Comparison of ENCODE assay signal across 1 cellular context in genomic region chr19:30070970-30071632, GRCh38.
TF ChIP-seq lines count a peak whose summit lies in the region.

No MANE protein-coding gene starts in this region.

TF ChIP-seq in GM23338, 12 proteins besides CTCF, POLR2A, EP300 and RAD21 (continued from another document):
- TF ChIP-seq REST (IDR thresholded peaks at IDR 0.05; ENCODE audit: unreplicated experiment), result no peak
